Comparison of ENCODE assay signal across 15 cellular contexts in genomic region chr10:78354101-78354500, GRCh38.
DNase-seq lines count a peak whose midpoint lies in the region; ATAC-seq and TF ChIP-seq lines count a peak whose summit lies in the region.
"Had no signal": no experiment of that assay in that cellular context is flagged by ENCODE, and none has a peak within 500 bp of the region (broad histone marks: within the 10 kb centered on the region; RNA-seq: fewer than 3 reads in every experiment).

No MANE protein-coding gene starts in this region.

- H3K9me3 ChIP-seq in spleen = no peaks in the 10 kb centered on the region
- H3K9me3 ChIP-seq: A549, BE2C had no signal

- intact Hi-C loops in spleen (cut with DNase I; ENCODE audit: low total_unique reads) = no loop called here

- H3K27ac ChIP-seq in spleen = no peak overlapping the region
- H3K27ac ChIP-seq: A549, C4-2B, GM23248 had no signal

- peaks cover 0 to 6% (median 0%) of the 10 kb centered on the region in 7 donors for H3K27me3 ChIP-seq in spleen (replicated peaks in 1 of 7)
- H3K27me3 ChIP-seq: BE2C had no signal

- H3K4me3 ChIP-seq in fibroblast of villous mesenchyme (ENCODE audit: low read depth, low read length) (no peak overlapping the region), spleen (no peak overlapping the region)
- H3K4me3 ChIP-seq: A549, GM23248 had no signal

- whole genome bisulfite sequencing in spleen, 5 donors = 77 to 88% (median 84%) methylated on average over 7 of the region's 7 CpGs

- H3K36me3 ChIP-seq in spleen = no peaks in the 10 kb centered on the region
- H3K36me3 ChIP-seq: BE2C had no signal

- ATAC-seq in omental fat pad (ENCODE audit: low FRiP score) = peak; percentile 59
- ATAC-seq: A549 had no signal

- H3K4me1 ChIP-seq in spleen = no peaks in the 10 kb centered on the region
- H3K4me1 ChIP-seq: A549 had no signal

- DNase-seq in fibroblast of villous mesenchyme (ENCODE audit: low read depth) (peak; percentile 29), omental fat pad (ENCODE audit: low spot score) (no peak), spleen (peak; percentile 24), DMS79 (lab: John Stamatoyannopoulos, UW) (no peak), RPMI8226 (no peak)
- no peak for DNase-seq in activated CD8-positive, alpha-beta memory T cell treated with anti-CD3 and anti-CD28 coated beads, Interleukin-2, amount 50 U/mL, for 4 hours
- DNase-seq: BE2C; CD4-positive, alpha-beta memory T cell; DMS153; DND-41; GDM1; GM23248; H7 had no signal

- TF ChIP-seq CTCF in fibroblast of villous mesenchyme (IDR thresholded peaks at IDR 0.05; ENCODE audit: insufficient read depth, low read depth, low read length) (no peak), omental fat pad (IDR thresholded peaks at IDR 0.05) (no peak), spleen (IDR thresholded peaks at IDR 0.05 in 8 of 11, conservative IDR thresholded peaks at IDR 0.05 in 3 of 11) (no peak)

- TF ChIP-seq POLR2A in spleen (IDR thresholded peaks at IDR 0.05) = no peak

Comparison
In these comparisons a context has a peak if more than half of its experiments do, and no peak if none do; other contexts are left out.
1. DNase-seq: peak in fibroblast of villous mesenchyme (single experiment) and spleen (single experiment); none in omental fat pad (single experiment), DMS79 (single experiment), RPMI8226 (single experiment) and activated CD8-positive, alpha-beta memory T cell treated with anti-CD3 and anti-CD28 coated beads, Interleukin-2, amount 50 U/mL, for 4 hours (single experiment).